Comparison of ENCODE assay signal across 1 cellular context in the genomic region with DNA sequence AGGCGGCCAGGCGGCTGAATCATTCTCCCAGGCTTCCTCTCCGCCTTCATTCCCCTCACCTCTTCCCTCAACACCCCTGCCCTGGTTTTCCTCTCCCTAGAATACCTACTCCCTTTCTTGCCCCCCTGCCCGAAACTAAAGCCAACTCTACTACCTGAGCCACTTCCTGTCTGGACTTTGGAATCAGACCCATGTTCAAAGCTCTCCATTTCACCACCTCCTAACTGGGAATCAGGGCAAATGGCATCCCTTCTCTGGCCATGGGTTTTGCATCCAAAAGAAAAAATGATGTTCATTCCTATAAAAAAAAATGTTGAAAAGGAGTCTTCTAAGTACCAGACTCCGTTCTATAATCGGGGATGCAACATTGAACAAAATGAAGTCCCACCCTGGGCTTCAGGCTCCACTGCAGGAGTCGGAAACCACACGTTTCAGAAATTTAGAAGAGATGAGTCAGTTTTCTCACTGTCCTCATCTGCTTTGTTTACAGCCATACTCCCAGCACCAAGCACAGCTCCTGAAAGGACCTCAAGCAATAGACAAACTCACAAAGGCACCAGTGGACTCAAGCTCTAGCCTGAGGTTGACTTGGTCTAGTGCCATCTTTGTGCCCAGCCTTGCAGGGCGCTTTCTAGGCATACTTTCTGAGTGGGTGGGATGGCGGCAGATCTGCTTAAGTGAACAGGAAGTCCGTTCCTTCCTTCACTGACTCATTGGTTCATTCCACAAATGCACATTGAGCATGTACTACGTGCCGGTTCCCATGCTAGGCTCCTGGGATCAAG.
TF ChIP-seq lines count a peak whose summit lies in the region.

No MANE protein-coding gene starts in this region.

TF ChIP-seq in HEK293, 187 proteins besides CTCF, POLR2A, EP300 and RAD21:
- TF ChIP-seq ZBTB17 (tag by site-specific recombination; IDR thresholded peaks at IDR 0.05) (no peak), ZEB2 (tag by site-specific recombination; IDR thresholded peaks at IDR 0.05) (no peak), ZNF341 (tag by site-specific recombination; IDR thresholded peaks at IDR 0.05; ENCODE audit: low read depth) (no peak), ZFHX2 (tag by site-specific recombination; conservative IDR thresholded peaks at IDR 0.05) (0 out of 2 replicates have a peak, but pooled peaks have one; percentile 9), ZBTB1 (tag by site-specific recombination; IDR thresholded peaks at IDR 0.05) (no peak), KLF7 (tag by site-specific recombination; IDR thresholded peaks at IDR 0.05; ENCODE audit: borderline replicate concordance) (no peak), ZNF549 (tag by site-specific recombination; IDR thresholded peaks at IDR 0.05) (no peak), ZNF626 (tag by site-specific recombination; IDR thresholded peaks at IDR 0.05) (no peak), ZNF37A (tag by site-specific recombination; IDR thresholded peaks at IDR 0.05) (no peak), ZNF571 (tag by site-specific recombination; IDR thresholded peaks at IDR 0.05) (no peak), ZNF664 (tag by site-specific recombination; IDR thresholded peaks at IDR 0.05) (peak; percentile 26; the same call in 1 of the 2 replicates)
- TF ChIP-seq, protein P1, sequence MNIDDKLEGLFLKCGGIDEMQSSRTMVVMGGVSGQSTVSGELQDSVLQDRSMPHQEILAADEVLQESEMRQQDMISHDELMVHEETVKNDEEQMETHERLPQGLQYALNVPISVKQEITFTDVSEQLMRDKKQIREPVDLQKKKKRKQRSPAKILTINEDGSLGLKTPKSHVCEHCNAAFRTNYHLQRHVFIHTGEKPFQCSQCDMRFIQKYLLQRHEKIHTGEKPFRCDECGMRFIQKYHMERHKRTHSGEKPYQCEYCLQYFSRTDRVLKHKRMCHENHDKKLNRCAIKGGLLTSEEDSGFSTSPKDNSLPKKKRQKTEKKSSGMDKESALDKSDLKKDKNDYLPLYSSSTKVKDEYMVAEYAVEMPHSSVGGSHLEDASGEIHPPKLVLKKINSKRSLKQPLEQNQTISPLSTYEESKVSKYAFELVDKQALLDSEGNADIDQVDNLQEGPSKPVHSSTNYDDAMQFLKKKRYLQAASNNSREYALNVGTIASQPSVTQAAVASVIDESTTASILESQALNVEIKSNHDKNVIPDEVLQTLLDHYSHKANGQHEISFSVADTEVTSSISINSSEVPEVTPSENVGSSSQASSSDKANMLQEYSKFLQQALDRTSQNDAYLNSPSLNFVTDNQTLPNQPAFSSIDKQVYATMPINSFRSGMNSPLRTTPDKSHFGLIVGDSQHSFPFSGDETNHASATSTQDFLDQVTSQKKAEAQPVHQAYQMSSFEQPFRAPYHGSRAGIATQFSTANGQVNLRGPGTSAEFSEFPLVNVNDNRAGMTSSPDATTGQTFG (tag by site-specific recombination; IDR thresholded peaks at IDR 0.05; ENCODE audit: borderline replicate concordance): no peak
- TF ChIP-seq, protein P2, sequence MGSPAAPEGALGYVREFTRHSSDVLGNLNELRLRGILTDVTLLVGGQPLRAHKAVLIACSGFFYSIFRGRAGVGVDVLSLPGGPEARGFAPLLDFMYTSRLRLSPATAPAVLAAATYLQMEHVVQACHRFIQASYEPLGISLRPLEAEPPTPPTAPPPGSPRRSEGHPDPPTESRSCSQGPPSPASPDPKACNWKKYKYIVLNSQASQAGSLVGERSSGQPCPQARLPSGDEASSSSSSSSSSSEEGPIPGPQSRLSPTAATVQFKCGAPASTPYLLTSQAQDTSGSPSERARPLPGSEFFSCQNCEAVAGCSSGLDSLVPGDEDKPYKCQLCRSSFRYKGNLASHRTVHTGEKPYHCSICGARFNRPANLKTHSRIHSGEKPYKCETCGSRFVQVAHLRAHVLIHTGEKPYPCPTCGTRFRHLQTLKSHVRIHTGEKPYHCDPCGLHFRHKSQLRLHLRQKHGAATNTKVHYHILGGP (tag by site-specific recombination; IDR thresholded peaks at IDR 0.05): no peak
- TF ChIP-seq, protein P3, sequence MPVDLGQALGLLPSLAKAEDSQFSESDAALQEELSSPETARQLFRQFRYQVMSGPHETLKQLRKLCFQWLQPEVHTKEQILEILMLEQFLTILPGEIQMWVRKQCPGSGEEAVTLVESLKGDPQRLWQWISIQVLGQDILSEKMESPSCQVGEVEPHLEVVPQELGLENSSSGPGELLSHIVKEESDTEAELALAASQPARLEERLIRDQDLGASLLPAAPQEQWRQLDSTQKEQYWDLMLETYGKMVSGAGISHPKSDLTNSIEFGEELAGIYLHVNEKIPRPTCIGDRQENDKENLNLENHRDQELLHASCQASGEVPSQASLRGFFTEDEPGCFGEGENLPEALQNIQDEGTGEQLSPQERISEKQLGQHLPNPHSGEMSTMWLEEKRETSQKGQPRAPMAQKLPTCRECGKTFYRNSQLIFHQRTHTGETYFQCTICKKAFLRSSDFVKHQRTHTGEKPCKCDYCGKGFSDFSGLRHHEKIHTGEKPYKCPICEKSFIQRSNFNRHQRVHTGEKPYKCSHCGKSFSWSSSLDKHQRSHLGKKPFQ (tag by site-specific recombination; IDR thresholded peaks at IDR 0.05): no peak
- TF ChIP-seq, protein P4, sequence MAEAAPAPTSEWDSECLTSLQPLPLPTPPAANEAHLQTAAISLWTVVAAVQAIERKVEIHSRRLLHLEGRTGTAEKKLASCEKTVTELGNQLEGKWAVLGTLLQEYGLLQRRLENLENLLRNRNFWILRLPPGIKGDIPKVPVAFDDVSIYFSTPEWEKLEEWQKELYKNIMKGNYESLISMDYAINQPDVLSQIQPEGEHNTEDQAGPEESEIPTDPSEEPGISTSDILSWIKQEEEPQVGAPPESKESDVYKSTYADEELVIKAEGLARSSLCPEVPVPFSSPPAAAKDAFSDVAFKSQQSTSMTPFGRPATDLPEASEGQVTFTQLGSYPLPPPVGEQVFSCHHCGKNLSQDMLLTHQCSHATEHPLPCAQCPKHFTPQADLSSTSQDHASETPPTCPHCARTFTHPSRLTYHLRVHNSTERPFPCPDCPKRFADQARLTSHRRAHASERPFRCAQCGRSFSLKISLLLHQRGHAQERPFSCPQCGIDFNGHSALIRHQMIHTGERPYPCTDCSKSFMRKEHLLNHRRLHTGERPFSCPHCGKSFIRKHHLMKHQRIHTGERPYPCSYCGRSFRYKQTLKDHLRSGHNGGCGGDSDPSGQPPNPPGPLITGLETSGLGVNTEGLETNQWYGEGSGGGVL (tag by site-specific recombination; IDR thresholded peaks at IDR 0.05): no peak
